ENCODE assay signal across 8 cellular contexts in the genomic region with DNA sequence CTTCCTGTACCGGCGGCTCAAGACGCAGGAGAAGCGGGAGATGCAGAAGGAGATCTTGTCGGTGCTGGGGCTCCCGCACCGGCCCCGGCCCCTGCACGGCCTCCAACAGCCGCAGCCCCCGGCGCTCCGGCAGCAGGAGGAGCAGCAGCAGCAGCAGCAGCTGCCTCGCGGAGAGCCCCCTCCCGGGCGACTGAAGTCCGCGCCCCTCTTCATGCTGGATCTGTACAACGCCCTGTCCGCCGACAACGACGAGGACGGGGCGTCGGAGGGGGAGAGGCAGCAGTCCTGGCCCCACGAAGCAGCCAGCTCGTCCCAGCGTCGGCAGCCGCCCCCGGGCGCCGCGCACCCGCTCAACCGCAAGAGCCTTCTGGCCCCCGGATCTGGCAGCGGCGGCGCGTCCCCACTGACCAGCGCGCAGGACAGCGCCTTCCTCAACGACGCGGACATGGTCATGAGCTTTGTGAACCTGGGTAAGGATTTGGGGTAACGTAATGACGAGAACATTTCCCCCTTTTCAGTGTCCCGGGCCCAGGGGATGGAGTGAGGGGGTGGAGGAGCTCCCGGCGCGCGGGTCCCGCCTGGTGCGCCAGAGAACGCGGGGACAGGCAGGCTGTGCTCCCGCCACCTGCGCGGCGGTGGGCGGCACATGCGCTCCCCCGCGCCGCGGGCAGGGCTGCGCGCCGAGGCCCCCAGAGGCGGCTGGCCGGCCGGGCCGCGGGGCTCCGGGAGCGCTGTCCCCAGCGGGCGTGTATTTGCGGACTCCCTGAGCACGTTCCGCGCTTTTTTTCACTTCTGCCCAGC. TPM values are rescaled to one million over a fixed set of nuclear protein-coding genes. Genes with fewer than 3 reads are reported as not detected.
DNase-seq lines count a peak whose midpoint lies in the region; ATAC-seq, FAIRE-seq and TF ChIP-seq lines count a peak whose summit lies in the region.

No MANE protein-coding gene starts in this region.

- H3K36me3 ChIP-seq in MM.1S (replicated peaks; ENCODE audit: insufficient read depth, low read length) = no peaks in the 10 kb centered on the region; the same call in 1 of the 2 replicates
- no peaks in the 10 kb centered on the region for H3K36me3 ChIP-seq in small intestine (ENCODE audit: control insufficient read depth in 2 of 2, insufficient read depth in 2 of 2, low read length in 2 of 2)

- peak overlapping the region; percentile 51 for H3K4me3 Mint-ChIP-seq in T-helper 1 cell treated with Interleukin-12 subunit alpha and Interleukin-12 subunit beta and Interleukin-4 antibody, amounts not matched to agents 30 μg/mL and 1 μg/mL, for 36 hours
- H3K4me3 Mint-ChIP-seq in dendritic cell treated with granulocyte-macrophage colony-stimulating factor and Interleukin-4, amounts not matched to agents 40 ng/mL and 50 ng/mL, for 4 days = peak overlapping the region; percentile 69

- H3K9me3 ChIP-seq in MM.1S (replicated peaks; ENCODE audit: insufficient read depth, low read length) (no peaks in the 10 kb centered on the region), small intestine (ENCODE audit: control insufficient read depth, low read depth) (no peaks in the 10 kb centered on the region)

- H3K27me3 ChIP-seq in MM.1S (replicated peaks; ENCODE audit: insufficient read depth, low read length) (peaks cover 25% of the 10 kb centered on the region), small intestine (ENCODE audit: control insufficient read depth in 2 of 2, insufficient read depth in 2 of 2, low read length in 2 of 2) (peaks cover 0 to 4% of the 10 kb centered on the region in 2 donors)

- no peaks in the 10 kb centered on the region for H3F3A ChIP-seq in MM.1S (ENCODE audit: insufficient read depth, low read length)

- H3K9me3 Mint-ChIP-seq in T-helper 1 cell treated with Interleukin-12 subunit alpha and Interleukin-12 subunit beta and Interleukin-4 antibody, amounts not matched to agents 30 μg/mL and 1 μg/mL, for 36 hours = no peaks in the 10 kb centered on the region
- no peaks in the 10 kb centered on the region for H3K9me3 Mint-ChIP-seq in dendritic cell treated with granulocyte-macrophage colony-stimulating factor and Interleukin-4, amounts not matched to agents 40 ng/mL and 50 ng/mL, for 4 days

- peaks cover 3% of the 10 kb centered on the region; the same call in 1 of the 2 replicates for H4K20me1 ChIP-seq in MM.1S (ENCODE audit: insufficient read depth, low read length)

- H3K27ac Mint-ChIP-seq in T-helper 1 cell treated with Interleukin-12 subunit alpha and Interleukin-12 subunit beta and Interleukin-4 antibody, amounts not matched to agents 30 μg/mL and 1 μg/mL, for 36 hours = no peak overlapping the region
- no peak overlapping the region for H3K27ac Mint-ChIP-seq in dendritic cell treated with granulocyte-macrophage colony-stimulating factor and Interleukin-4, amounts not matched to agents 40 ng/mL and 50 ng/mL, for 4 days

- intact Hi-C loops in dendritic cell treated with granulocyte-macrophage colony-stimulating factor and Interleukin-4, amounts not matched to agents 40 ng/mL and 50 ng/mL, for 4 days (cut with micrococcal nuclease) = no loop called here

- H3K4me1 Mint-ChIP-seq in T-helper 1 cell treated with Interleukin-12 subunit alpha and Interleukin-12 subunit beta and Interleukin-4 antibody, amounts not matched to agents 30 μg/mL and 1 μg/mL, for 36 hours (ENCODE audit: low read depth) = peaks cover 10% of the 10 kb centered on the region
- peaks cover 52% of the 10 kb centered on the region for H3K4me1 Mint-ChIP-seq in dendritic cell treated with granulocyte-macrophage colony-stimulating factor and Interleukin-4, amounts not matched to agents 40 ng/mL and 50 ng/mL, for 4 days (ENCODE audit: low read depth)

- H3K9ac ChIP-seq in MM.1S (ENCODE audit: low read length) = peak overlapping the region; percentile 68

- peaks cover 68% of the 10 kb centered on the region for H3K79me2 ChIP-seq in MM.1S (ENCODE audit: low read length)

- ATAC-seq in HG03039 (IDR thresholded peaks at IDR 0.05; ENCODE audit: unreplicated experiment) (no peak), GM21360 (IDR thresholded peaks at IDR 0.05; ENCODE audit: unreplicated experiment) (no peak)

- no peak for FAIRE-seq in small intestine (lab: Jason Lieb, UNC)

- H3K27me3 Mint-ChIP-seq in T-helper 1 cell treated with Interleukin-12 subunit alpha and Interleukin-12 subunit beta and Interleukin-4 antibody, amounts not matched to agents 30 μg/mL and 1 μg/mL, for 36 hours (ENCODE audit: low read depth) = peaks cover 82% of the 10 kb centered on the region
- H3K27me3 Mint-ChIP-seq in dendritic cell treated with granulocyte-macrophage colony-stimulating factor and Interleukin-4, amounts not matched to agents 40 ng/mL and 50 ng/mL, for 4 days = peaks cover 86% of the 10 kb centered on the region

- DNase-seq in T-helper 1 cell = no peak
- DNase-seq in MM.1S = peak; percentile 21
- peak; percentile 8 for DNase-seq in myocyte (ENCODE audit: low read depth)
- no peak for DNase-seq in small intestine

- peak overlapping the region; percentile 90 for H3K4me3 ChIP-seq in MM.1S (ENCODE audit: low read length)
- H3K4me3 ChIP-seq in small intestine (ENCODE audit: low read depth in 1 of 2, low read length in 2 of 2) = peak overlapping the region in 1 of 2 donors; percentile 42

- TF ChIP-seq CTCF in MM.1S (IDR thresholded peaks at IDR 0.05; ENCODE audit: low read length) = no peak

- H3K4me1 ChIP-seq in MM.1S (ENCODE audit: low read length) = peaks cover 33% of the 10 kb centered on the region
- no peaks in the 10 kb centered on the region for H3K4me1 ChIP-seq in small intestine (ENCODE audit: control insufficient read depth in 2 of 2, insufficient read depth in 1 of 2, low read depth in 1 of 2, low read length in 1 of 2)

- WGBS in small intestine, 3 donors = 1 to 3% (median 3%) methylated on average over 63 to 86 of the region's 86 CpGs

- H3K27ac ChIP-seq in MM.1S (ENCODE audit: low read length) (peak overlapping the region; percentile 5; the same call in 1 of the 2 replicates), small intestine (ENCODE audit: low read depth in 1 of 2, low read length in 1 of 2) (no peak overlapping the region)

- peak overlapping the region; percentile 96 for H3K4me2 ChIP-seq in MM.1S (ENCODE audit: low read depth, low read length)

- H3K36me3 Mint-ChIP-seq in T-helper 1 cell treated with Interleukin-12 subunit alpha and Interleukin-12 subunit beta and Interleukin-4 antibody, amounts not matched to agents 30 μg/mL and 1 μg/mL, for 36 hours (ENCODE audit: low read depth) = no peaks in the 10 kb centered on the region
- no peaks in the 10 kb centered on the region for H3K36me3 Mint-ChIP-seq in dendritic cell treated with granulocyte-macrophage colony-stimulating factor and Interleukin-4, amounts not matched to agents 40 ng/mL and 50 ng/mL, for 4 days (ENCODE audit: low read depth)

- no peaks in the 10 kb centered on the region for H3K9me2 ChIP-seq in MM.1S (replicated peaks; ENCODE audit: insufficient read depth, low read length)

- H2AFZ ChIP-seq in MM.1S (ENCODE audit: low read length) = no peak overlapping the region; the same call in 1 of the 2 replicates

RNA-seq across cellular contexts. Expression of gene BMP6, which starts 1.5 kb away (rescaled TPM):
- 0.10 and 0.19 TPM in 2 replicates for total RNA-seq in myocyte
- polyA plus RNA-seq in myocyte (2012) = not detected
- polyA plus RNA-seq in small intestine = 1 to 10 TPM in 2 of 3 donors, under 1 TPM in 1; 0.22 to 2.0 (median 1.4) TPM

Comparison
In these comparisons a context has a peak if more than half of its experiments do, and no peak if none do; other contexts are left out.
1. DNase-seq: peak in MM.1S (single experiment) and myocyte (single experiment); none in T-helper 1 cell (0 of 5) and small intestine (single experiment).